ENCODE assay signal across 8 cellular contexts in genomic region chr5:119063579-119064379, GRCh38.
DNase-seq lines count a peak whose midpoint lies in the region; ATAC-seq lines count a peak whose summit lies in the region.

No MANE protein-coding gene starts in this region.

- peak; percentile 88 for ATAC-seq in GM18511 (IDR thresholded peaks at IDR 0.05; ENCODE audit: unreplicated experiment)

- intact Hi-C loops in posterior cingulate gyrus (cut with DNase I) = no loop called here

- DNase-seq in HCEC 1CT = peak; percentile 29
- peak; percentile 10 for DNase-seq in NCI-H69 (lab: John Stamatoyannopoulos, UW)
- peak; percentile 55 for DNase-seq in fibroblast of peridontal ligament (ENCODE audit: extremely low read depth)
- DNase-seq in posterior cingulate gyrus = no peak
- no peak for DNase-seq in NCI-H1436 (lab: John Stamatoyannopoulos, UW)
- no peak for DNase-seq in NK-92 (lab: John Stamatoyannopoulos, UW; ENCODE audit: unreplicated experiment)
- no peak for DNase-seq in hepatic stellate cell (ENCODE audit: low spot score)

Comparison
In these comparisons a context has a peak if more than half of its experiments do, and no peak if none do; other contexts are left out.
1. DNase-seq: peak in HCEC 1CT (single experiment), NCI-H69 (single experiment) and fibroblast of peridontal ligament (single experiment); none in posterior cingulate gyrus (0 of 10), NCI-H1436 (single experiment), NK-92 (single experiment) and hepatic stellate cell (single experiment).